9 cellular contexts compared by ENCODE assay signal in the genomic region with DNA sequence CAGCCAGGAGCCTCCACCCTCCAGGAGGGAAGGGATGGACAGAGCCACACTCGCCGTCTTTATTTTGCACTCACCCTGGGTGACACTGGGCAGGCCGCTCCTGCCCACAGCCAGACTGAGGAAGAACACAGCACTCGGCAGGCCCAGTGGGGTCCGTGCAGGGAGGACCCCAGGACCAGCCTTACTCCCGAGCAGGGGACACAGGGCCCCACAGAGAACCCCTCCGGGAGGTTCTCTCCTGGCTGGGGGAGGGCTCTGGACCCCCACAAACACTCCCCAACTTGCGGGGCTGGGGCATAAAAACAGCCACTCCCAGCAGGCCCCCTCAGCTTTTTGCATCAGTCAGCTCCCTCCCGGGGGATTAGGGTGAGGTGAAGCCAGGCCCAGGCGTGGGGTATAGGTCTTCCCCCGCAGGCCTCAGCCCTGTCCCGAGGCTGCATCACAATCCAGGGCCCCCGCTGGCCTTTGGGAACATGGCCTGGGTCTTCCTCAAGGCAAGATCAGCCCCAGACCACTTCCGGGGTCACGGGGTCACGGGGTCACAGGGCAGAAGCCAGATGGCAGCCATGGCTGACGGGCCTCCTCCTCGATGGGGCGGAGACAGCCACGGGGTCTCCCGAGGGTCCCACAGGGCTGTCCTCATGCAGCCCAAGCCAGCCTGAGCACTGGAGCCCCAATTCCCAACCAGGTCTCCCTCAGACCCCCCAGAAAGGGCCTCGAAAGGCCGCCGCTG. TPM values are rescaled to one million over a fixed set of nuclear protein-coding genes. Genes with fewer than 3 reads are reported as not detected.
A peak's percentile ranks its signal among the peaks of the same experiment; 100 is the strongest.
DNase-seq lines count a peak whose midpoint lies in the region; ATAC-seq and TF ChIP-seq lines count a peak whose summit lies in the region.
"Had no signal": no experiment of that assay in that cellular context is flagged by ENCODE, and none has a peak within 500 bp of the region (broad histone marks: within the 10 kb centered on the region; RNA-seq: fewer than 3 reads in every experiment).

No MANE protein-coding gene starts in this region.

- H3K4me3 ChIP-seq in HCT116 (replicated peaks in 1 of 2; ENCODE audit: low read depth in 1 of 2, low read length in 2 of 2) (peak overlapping the region; percentile 37 to 41), spleen (no peak overlapping the region)

- H3K27me3 ChIP-seq in HCT116 (ENCODE audit: insufficient read depth, low read length) (no peaks in the 10 kb centered on the region), spleen (replicated peaks in 1 of 7) (peaks cover 0 to 7% (median 0%) of the 10 kb centered on the region in 7 donors)

- H3K9ac ChIP-seq in HCT116 (ENCODE audit: low read length) = peak overlapping the region; percentile 71

- RAD21 ChIA-PET in HCT116 (lab: Charles Lee; ENCODE audit: low non-redundant PET in 1 of 2, low total read pairs in 2 of 2, uncharacterized antibody in 2 of 2, unreplicated experiment in 2 of 2) = no interaction called here

- DNase-seq in HCT116 (ENCODE audit: low read depth, low spot score) (no peak), Right ventricle myocardium superior (peak; percentile 39), spleen (peak; percentile 70), DMS53 treated with DMSO at 0.1 percent for 48 hours (lab: John Stamatoyannopoulos, UW; ENCODE audit: unreplicated experiment) (no peak), HUDEP-2 (lab: John Stamatoyannopoulos, UW; ENCODE audit: unreplicated experiment in 76 of 76) (no peak), dedifferentiated amniotic fluid mesenchymal stem cell (ENCODE audit: extremely low spot score) (no peak)
- no peak for DNase-seq in activated CD4-positive, alpha-beta memory T cell treated with anti-CD3 and anti-CD28 coated beads for 36 hours
- DNase-seq: NCI-H1105 treated with DMSO at 0.1 percent for 48 hours had no signal

- H3K27ac Mint-ChIP-seq in activated CD4-positive, alpha-beta memory T cell treated with anti-CD3 and anti-CD28 coated beads for 36 hours = peak overlapping the region; percentile 92

- H3K36me3 Mint-ChIP-seq in activated CD4-positive, alpha-beta memory T cell treated with anti-CD3 and anti-CD28 coated beads for 36 hours = peaks cover 10% of the 10 kb centered on the region

- CTCF ChIA-PET in HCT116 (lab: Charles Lee) = interaction anchor here (1.4 to 1.6 kb wide), 2 partner anchors 8 to 162 kb away, joined by 3 to 6 read pairs; a partner anchor contains a TSS
- CTCF ChIA-PET in activated CD4-positive, alpha-beta memory T cell treated with anti-CD3 and anti-CD28 coated beads for 36 hours (lab: Charles Lee) = interaction anchor here (1.0 to 1.6 kb wide), 2 partner anchors 12 to 58 kb away, joined by 4 to 5 read pairs; no protein-coding TSS in a partner anchor

- WGBS in spleen, 5 donors = 80 to 87% (median 82%) methylated on average over 14 to 24 of the region's 24 CpGs

- H3K27ac ChIP-seq in HCT116 (ENCODE audit: low read depth, low read length) (peak overlapping the region; percentile 91), spleen (peak overlapping the region; percentile 27 to 77 (median 70))

- peak overlapping the region; percentile 39 for H3K4me3 Mint-ChIP-seq in activated CD4-positive, alpha-beta memory T cell treated with anti-CD3 and anti-CD28 coated beads for 36 hours

- POLR2A ChIA-PET in HCT116 (lab: Charles Lee) = interaction anchor here (1.3 to 3.1 kb wide), 6 partner anchors 8 to 166 kb away, joined by 3 to 12 read pairs (median 7); a partner anchor contains a TSS
- POLR2A ChIA-PET in activated CD4-positive, alpha-beta memory T cell treated with anti-CD3 and anti-CD28 coated beads for 36 hours (lab: Charles Lee) = interaction anchor here (1.0 to 2.5 kb wide), 4 partner anchors 9 to 162 kb away, joined by 3 to 10 read pairs (median 6); a partner anchor contains a TSS

- no peak overlapping the region for H2AFZ ChIP-seq in HCT116 (ENCODE audit: low read depth, low read length, poor library complexity, severe bottlenecking)

- no peaks in the 10 kb centered on the region for H3K9me3 ChIP-seq in HCT116 (ENCODE audit: control insufficient read depth in 1 of 2, insufficient read depth in 1 of 2, low read depth in 1 of 2, low read length in 2 of 2)
- H3K9me3 ChIP-seq in spleen = no peaks in the 10 kb centered on the region

- H3K4me1 ChIP-seq in HCT116 (ENCODE audit: control insufficient read depth in 1 of 2, insufficient read depth in 2 of 2, low read length in 2 of 2) (peaks cover 35 to 78% of the 10 kb centered on the region in 2 experiments), spleen (peaks cover 30 to 85% (median 61%) of the 10 kb centered on the region in 6 donors)

- peaks cover 10% of the 10 kb centered on the region; the same call in 1 of the 2 replicates for H3K79me2 ChIP-seq in HCT116 (ENCODE audit: insufficient read depth, low read length)

- intact Hi-C loops in HCT116 (cut with micrococcal nuclease) = loop anchor here (5.0 to 10.0 kb wide), 4 partner anchors 117 to 355 kb away; a partner anchor contains a TSS
- intact Hi-C loops in activated CD4-positive, alpha-beta memory T cell treated with anti-CD3 and anti-CD28 coated beads for 36 hours (cut with micrococcal nuclease) = loop anchor here (5.0 kb wide), 2 partner anchors 62 to 162 kb away; a partner anchor contains a TSS
- intact Hi-C loops in Right ventricle myocardium superior (cut with DNase I) = no loop called here
- intact Hi-C loops in spleen (cut with DNase I; ENCODE audit: low total_unique reads) = loop anchor here (10.0 kb wide), 1 partner anchor 165 kb away; a partner anchor contains a TSS

- TF ChIP-seq RAD21 in HCT116 (IDR thresholded peaks at IDR 0.05; ENCODE audit: low read depth) = no peak

- peak; percentile 26 for ATAC-seq in HCT116
- no peak for ATAC-seq in Right ventricle myocardium superior (ENCODE audit: poor library complexity)
- ATAC-seq in HG03520 (IDR thresholded peaks at IDR 0.05; ENCODE audit: unreplicated experiment) = no peak

- H3K4me1 Mint-ChIP-seq in activated CD4-positive, alpha-beta memory T cell treated with anti-CD3 and anti-CD28 coated beads for 36 hours (ENCODE audit: low read depth) = peaks cover 41% of the 10 kb centered on the region

- TSS peak; percentile 29 for BruUV-seq in HCT116 (replicated peaks; lab: Mats Ljungman, UMichigan)

- H3K9me2 ChIP-seq in HCT116 (ENCODE audit: insufficient read depth) = no peaks in the 10 kb centered on the region

- TF ChIP-seq CTCF in HCT116 (IDR thresholded peaks at IDR 0.05 in 2 of 3, conservative IDR thresholded peaks at IDR 0.05 in 1 of 3; ENCODE audit: borderline replicate concordance in 1 of 3, insufficient read depth in 1 of 3, low read depth in 2 of 3, low read length in 2 of 3) = no peak
- no peak for TF ChIP-seq CTCF in spleen (IDR thresholded peaks at IDR 0.05 in 8 of 11, conservative IDR thresholded peaks at IDR 0.05 in 3 of 11)

- no peaks in the 10 kb centered on the region for H4K20me1 ChIP-seq in HCT116 (ENCODE audit: insufficient read depth)

- no peak for TF ChIP-seq POLR2A in HCT116 (IDR thresholded peaks at IDR 0.05; ENCODE audit: borderline replicate concordance, extremely low read depth, insufficient read depth, insufficient read length)
- TF ChIP-seq POLR2A in spleen (IDR thresholded peaks at IDR 0.05) = no peak

- peak overlapping the region; percentile 78 for H3K4me2 ChIP-seq in HCT116 (ENCODE audit: low read length)

- H3K36me3 ChIP-seq in HCT116 (ENCODE audit: control insufficient read depth in 1 of 2, insufficient read depth in 2 of 2, low read length in 2 of 2) = peaks cover 0 to 11% of the 10 kb centered on the region in 2 experiments; a peak in 1 of 4 replicates
- peaks cover 0 to 83% (median 22%) of the 10 kb centered on the region in 6 donors for H3K36me3 ChIP-seq in spleen

- H3K9me3 Mint-ChIP-seq in activated CD4-positive, alpha-beta memory T cell treated with anti-CD3 and anti-CD28 coated beads for 36 hours = no peaks in the 10 kb centered on the region

- no peaks in the 10 kb centered on the region for H3K27me3 Mint-ChIP-seq in activated CD4-positive, alpha-beta memory T cell treated with anti-CD3 and anti-CD28 coated beads for 36 hours

TF ChIP-seq in HCT116, 20 proteins besides CTCF, POLR2A, EP300 and RAD21:
- TF ChIP-seq POLR2AphosphoS5 (IDR thresholded peaks at IDR 0.05; ENCODE audit: low read depth, low read length) = peak; percentile 42
- TF ChIP-seq SIN3A (IDR thresholded peaks at IDR 0.05; ENCODE audit: low read depth) = no peak

RNA-seq across cellular contexts. Expression of a gene that starts 3.2 kb away (rescaled TPM):
- total RNA-seq in HCT116 (2021; ENCODE audit: unreplicated experiment) (147 TPM), Right ventricle myocardium superior (0.32 TPM), spleen (100 to 1,000 TPM in 1 of 7 donors, 10 to 100 TPM in 5, 1 to 10 TPM in 1; 8.9 to 104 (median 41.0) TPM)
- 342 and 380 TPM in 2 replicates for polyA plus RNA-seq in HCT116 (2012)
- not detected for total RNA-seq in activated CD4-positive, alpha-beta memory T cell treated with anti-CD3 and anti-CD28 coated beads for 36 hours
- polyA plus RNA-seq in spleen = 10 to 100 TPM; 12.3 to 28.1 (median 23.8) TPM

RNA-seq across cellular contexts. Expression of a gene that starts 8.1 kb away (rescaled TPM):
- total RNA-seq in HCT116 (2021; ENCODE audit: unreplicated experiment) = 53.7 TPM
- polyA plus RNA-seq in HCT116 (2012) = 36.3 and 39.8 TPM in 2 replicates
- total RNA-seq in activated CD4-positive, alpha-beta memory T cell treated with anti-CD3 and anti-CD28 coated beads for 36 hours = 10 to 100 TPM; 54.6 to 58.4 TPM
- total RNA-seq in Right ventricle myocardium superior = 32.2 TPM
- 10 to 100 TPM; 36.7 to 84.2 (median 60.8) TPM for total RNA-seq in spleen
- 100 to 1,000 TPM in 1 of 3 donors, 10 to 100 TPM in 2; 64.5 to 118 (median 83.8) TPM for polyA plus RNA-seq in spleen

RNA-seq across cellular contexts. Expression of a gene that starts 8.2 kb away (rescaled TPM):
- total RNA-seq in HCT116 (2021; ENCODE audit: unreplicated experiment) (30.6 TPM), Right ventricle myocardium superior (16.0 TPM), spleen (10 to 100 TPM; 23.6 to 45.7 (median 38.1) TPM)
- polyA plus RNA-seq in HCT116 (2012) = 18.5 and 21.0 TPM in 2 replicates
- total RNA-seq in activated CD4-positive, alpha-beta memory T cell treated with anti-CD3 and anti-CD28 coated beads for 36 hours = 10 to 100 TPM; 28.7 to 29.9 TPM
- 10 to 100 TPM; 27.6 to 72.8 (median 50.0) TPM for polyA plus RNA-seq in spleen

RNA-seq across cellular contexts. Expression of a gene that starts 36.8 kb away (rescaled TPM):
- 27.4 TPM for total RNA-seq in HCT116 (2021; ENCODE audit: unreplicated experiment)
- polyA plus RNA-seq in HCT116 (2012) = 20.3 and 24.1 TPM in 2 replicates
- 10 to 100 TPM; 14.7 to 17.6 TPM for total RNA-seq in activated CD4-positive, alpha-beta memory T cell treated with anti-CD3 and anti-CD28 coated beads for 36 hours
- total RNA-seq in Right ventricle myocardium superior = 1.6 TPM
- total RNA-seq in spleen = 10 to 100 TPM; 24.0 to 93.4 (median 39.0) TPM
- polyA plus RNA-seq in spleen = 10 to 100 TPM; 56.2 to 96.6 (median 80.4) TPM

RNA-seq across cellular contexts. Expression of a gene that starts 39.9 kb away (rescaled TPM):
- total RNA-seq in HCT116 (2021; ENCODE audit: unreplicated experiment) (121 TPM), Right ventricle myocardium superior (95.0 TPM), spleen (100 to 1,000 TPM in 1 of 7 donors, 10 to 100 TPM in 6; 39.9 to 107 (median 64.8) TPM)
- 69.7 and 77.1 TPM in 2 replicates for polyA plus RNA-seq in HCT116 (2012)
- 10 to 100 TPM; 58.9 to 59.0 TPM for total RNA-seq in activated CD4-positive, alpha-beta memory T cell treated with anti-CD3 and anti-CD28 coated beads for 36 hours
- 10 to 100 TPM; 27.5 to 44.0 (median 34.3) TPM for polyA plus RNA-seq in spleen

Comparison
In these comparisons a context has a peak if more than half of its experiments do, and no peak if none do; other contexts are left out.
1. DNase-seq: peak in Right ventricle myocardium superior (single experiment) and spleen (single experiment); none in HCT116 (single experiment), activated CD4-positive, alpha-beta memory T cell treated with anti-CD3 and anti-CD28 coated beads for 36 hours (single experiment), DMS53 treated with DMSO at 0.1 percent for 48 hours (single experiment), HUDEP-2 (0 of 76) and dedifferentiated amniotic fluid mesenchymal stem cell (single experiment).
2. H3K4me3 ChIP-seq: peak in HCT116 (2 of 2); none in spleen (0 of 8).